Comparison of ENCODE assay signal across 25 cellular contexts in the genomic region with DNA sequence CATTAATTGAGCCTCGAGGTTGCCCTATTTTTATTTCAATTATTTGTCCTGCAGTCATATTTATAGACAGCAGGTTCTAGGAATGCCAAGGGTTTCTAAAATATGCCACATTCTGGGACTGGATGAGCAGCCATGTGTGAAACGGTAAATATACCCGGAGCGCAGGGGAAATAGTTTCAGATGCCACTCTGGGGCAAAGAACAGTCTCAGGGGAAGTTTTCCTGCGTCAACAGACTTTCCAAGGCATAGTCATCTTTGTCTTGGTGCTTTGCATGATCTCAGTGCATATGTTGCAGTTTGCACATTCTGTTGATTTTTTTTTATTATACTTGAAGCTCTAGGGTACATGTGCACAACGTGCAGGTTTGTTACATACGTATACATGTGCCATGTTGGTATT.
A peak's percentile ranks its signal among the peaks of the same experiment; 100 is the strongest.
DNase-seq lines count a peak whose midpoint lies in the region; ATAC-seq lines count a peak whose summit lies in the region.
"Had no signal": no experiment of that assay in that cellular context is flagged by ENCODE, and none has a peak within 500 bp of the region (broad histone marks: within the 10 kb centered on the region; RNA-seq: fewer than 3 reads in every experiment).

No MANE protein-coding gene starts in this region.

- ATAC-seq in Right ventricle myocardium inferior: peak; percentile 5
- no peak for ATAC-seq in left cardiac atrium
- peak; percentile 53 for ATAC-seq in HG03039 (IDR thresholded peaks at IDR 0.05; ENCODE audit: unreplicated experiment)
- ATAC-seq in stimulated activated naive B cell treated with anti-CD40 and anti-IgM and Interleukin-4, amounts not matched to agents 10 μg/mL and 1 μg/mL and 100 μg/mL, for 72 hours (replicated peaks): peak; percentile 25 to 66
- no peak for ATAC-seq in GM18498 (IDR thresholded peaks at IDR 0.05; ENCODE audit: unreplicated experiment)
- ATAC-seq: lower lobe of right lung, WTC11 had no signal

- intact Hi-C loops in Right ventricle myocardium inferior (cut with DNase I) (no loop called here), left cardiac atrium (cut with DNase I) (no loop called here)

- peaks cover 0 to 5% of the 10 kb centered on the region in 2 donors for H3K27me3 Mint-ChIP-seq in stimulated activated naive B cell treated with anti-CD40 and anti-IgM and Interleukin-4, amounts not matched to agents 10 μg/mL and 1 μg/mL and 100 μg/mL, for 72 hours
- H3K27me3 Mint-ChIP-seq: activated naive CD4-positive, alpha-beta T cell treated with anti-CD3 and anti-CD28 coated beads, Interleukin-2, amount 10 ng/mL, durations not matched to agents 7 days and 5 days had no signal

- H3K4me1 Mint-ChIP-seq in stimulated activated naive B cell treated with anti-CD40 and anti-IgM and Interleukin-4, amounts not matched to agents 10 μg/mL and 1 μg/mL and 100 μg/mL, for 72 hours: no peaks in the 10 kb centered on the region
- H3K4me1 Mint-ChIP-seq: activated CD4-positive, alpha-beta memory T cell treated with anti-CD3 and anti-CD28 coated beads, Interleukin-2, amount 10 ng/mL, durations not matched to agents 7 days and 5 days; activated naive CD4-positive, alpha-beta T cell treated with anti-CD3 and anti-CD28 coated beads, Interleukin-2, amount 10 ng/mL, durations not matched to agents 7 days and 5 days had no signal

- no peak overlapping the region for H3K27ac Mint-ChIP-seq in stimulated activated naive B cell treated with anti-CD40 and anti-IgM and Interleukin-4, amounts not matched to agents 10 μg/mL and 1 μg/mL and 100 μg/mL, for 72 hours
- H3K27ac Mint-ChIP-seq: activated CD4-positive, alpha-beta memory T cell treated with anti-CD3 and anti-CD28 coated beads, Interleukin-2, amount 10 ng/mL, durations not matched to agents 7 days and 5 days; activated naive CD4-positive, alpha-beta T cell treated with anti-CD3 and anti-CD28 coated beads, Interleukin-2, amount 10 ng/mL, durations not matched to agents 7 days and 5 days; activated T-cell treated with anti-CD3 and anti-CD28 coated beads, Interleukin-2, amount 50 U/mL, for 24 hours; B cell; stimulated activated naive CD8-positive, alpha-beta T cell treated with anti-CD3 and anti-CD28 coated beads, Interleukin-15, Interleukin-2, amounts not matched to agents 100 ng/mL and 50 ng/mL, for 24 hours; WTC11 had no signal

- no peaks in the 10 kb centered on the region for H3K36me3 Mint-ChIP-seq in stimulated activated naive B cell treated with anti-CD40 and anti-IgM and Interleukin-4, amounts not matched to agents 10 μg/mL and 1 μg/mL and 100 μg/mL, for 72 hours
- H3K36me3 Mint-ChIP-seq: activated naive CD4-positive, alpha-beta T cell treated with anti-CD3 and anti-CD28 coated beads, Interleukin-2, amount 10 ng/mL, durations not matched to agents 7 days and 5 days; WTC11 had no signal

- no peak overlapping the region for H3K4me3 Mint-ChIP-seq in stimulated activated naive B cell treated with anti-CD40 and anti-IgM and Interleukin-4, amounts not matched to agents 10 μg/mL and 1 μg/mL and 100 μg/mL, for 72 hours
- H3K4me3 Mint-ChIP-seq: activated CD4-positive, alpha-beta memory T cell treated with anti-CD3 and anti-CD28 coated beads, Interleukin-2, amount 10 ng/mL, durations not matched to agents 7 days and 5 days; activated naive CD4-positive, alpha-beta T cell treated with anti-CD3 and anti-CD28 coated beads, Interleukin-2, amount 10 ng/mL, durations not matched to agents 7 days and 5 days; activated T-cell treated with anti-CD3 and anti-CD28 coated beads, Interleukin-2, amount 50 U/mL, for 24 hours; B cell; stimulated activated naive CD8-positive, alpha-beta T cell treated with anti-CD3 and anti-CD28 coated beads, Interleukin-15, Interleukin-2, amounts not matched to agents 100 ng/mL and 50 ng/mL, for 24 hours; WTC11 had no signal

- no peak for DNase-seq in Right ventricle myocardium inferior (ENCODE audit: missing footprints)
- no peak for DNase-seq in left cardiac atrium
- DNase-seq in glomerular visceral epithelial cell (ENCODE audit: extremely low spot score): peak; percentile 61
- no peak for DNase-seq in stimulated activated naive B cell treated with anti-CD40 and anti-IgM and Interleukin-4, amounts not matched to agents 10 μg/mL and 1 μg/mL and 100 μg/mL, for 72 hours
- no peak for DNase-seq in NK-92 (lab: John Stamatoyannopoulos, UW; ENCODE audit: unreplicated experiment)
- DNase-seq in COLO829 (ENCODE audit: low spot score): no peak
- DNase-seq: activated CD4-positive, alpha-beta memory T cell treated with anti-CD3 and anti-CD28 coated beads, Interleukin-2, amount 10 ng/mL, durations not matched to agents 7 days and 5 days; activated naive CD4-positive, alpha-beta T cell treated with anti-CD3 and anti-CD28 coated beads, Interleukin-2, amount 10 ng/mL, durations not matched to agents 7 days and 5 days; activated T-cell treated with anti-CD3 and anti-CD28 coated beads, Interleukin-2, amount 50 U/mL, for 24 hours; aorta; Calu3; effector memory CD4-positive, alpha-beta T cell; glutamatergic neuron; GM23248; IMR-90; lower lobe of right lung; NCI-H2227 treated with DMSO at 0.1 percent for 48 hours; NCI-H82; stimulated activated CD4-positive, alpha-beta T cell treated with anti-CD3 and anti-CD28 coated beads, Interleukin-1b, Interleukin-23, amount 100 ng/mL, for 48 hours; trophoblast cell had no signal

- peaks cover 6 to 7% of the 10 kb centered on the region in 2 donors for H3K9me3 Mint-ChIP-seq in stimulated activated naive B cell treated with anti-CD40 and anti-IgM and Interleukin-4, amounts not matched to agents 10 μg/mL and 1 μg/mL and 100 μg/mL, for 72 hours
- H3K9me3 Mint-ChIP-seq: activated CD4-positive, alpha-beta memory T cell treated with anti-CD3 and anti-CD28 coated beads, Interleukin-2, amount 10 ng/mL, durations not matched to agents 7 days and 5 days; activated naive CD4-positive, alpha-beta T cell treated with anti-CD3 and anti-CD28 coated beads, Interleukin-2, amount 10 ng/mL, durations not matched to agents 7 days and 5 days had no signal

Comparison
In these comparisons a context has a peak if more than half of its experiments do, and no peak if none do; other contexts are left out.
1. ATAC-seq: peak in Right ventricle myocardium inferior (single experiment), HG03039 (single experiment) and stimulated activated naive B cell treated with anti-CD40 and anti-IgM and Interleukin-4, amounts not matched to agents 10 μg/mL and 1 μg/mL and 100 μg/mL, for 72 hours (2 of 2); none in left cardiac atrium (0 of 2) and GM18498 (single experiment).